Comparison of ENCODE assay signal across 16 cellular contexts in the genomic region with DNA sequence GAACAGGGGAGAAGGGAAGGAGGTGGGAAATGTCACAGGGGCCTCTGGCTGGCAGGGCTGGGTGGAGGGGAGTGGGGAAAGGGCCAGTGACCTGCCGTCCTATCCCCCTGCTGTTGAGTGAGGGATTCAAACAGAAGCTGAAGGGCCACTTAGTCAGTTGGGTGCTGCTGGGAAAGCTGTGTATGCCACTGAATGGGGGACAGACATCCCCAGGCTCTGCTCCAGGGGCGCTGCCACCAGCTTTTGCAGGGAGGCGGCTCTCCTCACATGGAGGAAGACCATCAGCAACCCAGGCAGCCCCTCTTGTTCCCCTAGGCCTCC. TPM values are rescaled to one million over a fixed set of nuclear protein-coding genes. Genes with fewer than 3 reads are reported as not detected.
A peak's percentile ranks its signal among the peaks of the same experiment; 100 is the strongest.
DNase-seq lines count a peak whose midpoint lies in the region; ATAC-seq and TF ChIP-seq lines count a peak whose summit lies in the region.
"Had no signal": no experiment of that assay in that cellular context is flagged by ENCODE, and none has a peak within 500 bp of the region (broad histone marks: within the 10 kb centered on the region; RNA-seq: fewer than 3 reads in every experiment).

No MANE protein-coding gene starts in this region.

- H4K5ac ChIP-seq in IMR-90 (ENCODE audit: low read depth, low read length): no peak overlapping the region

- 0 out of 3 replicates have a peak overlapping the region, but pooled peaks have one; percentile 65 for H3K4me3 Mint-ChIP-seq in GM23338
- H3K4me3 Mint-ChIP-seq in central memory CD8-positive, alpha-beta T cell: no peak overlapping the region
- H3K4me3 Mint-ChIP-seq in memory B cell: no peak overlapping the region

- no peak overlapping the region for H2AK5ac ChIP-seq in IMR-90 (ENCODE audit: low read depth, low read length)

- H3F3A ChIP-seq in GM23338 (replicated peaks; ENCODE audit: low read depth): 0 out of 2 replicates have a peak, but pooled peaks cover 10% of the 10 kb centered on the region

- ATAC-seq in GM23338 (no peak), IMR-90 (ENCODE audit: low read depth) (no peak), memory B cell (ENCODE audit: low read depth) (no peak), HG03095 (IDR thresholded peaks at IDR 0.05; ENCODE audit: unreplicated experiment) (no peak)
- ATAC-seq in central memory CD8-positive, alpha-beta T cell (replicated peaks; ENCODE audit: extremely low read depth, poor library complexity, severe bottlenecking): no peak

- POLR2A ChIA-PET in IMR-90 (lab: Charles Lee; ENCODE audit: unreplicated experiment): no interaction called here

- no peaks in the 10 kb centered on the region; the same call in 1 of the 2 replicates for H3K9me1 ChIP-seq in IMR-90 (ENCODE audit: insufficient read depth, low read length)

- H4K20me1 ChIP-seq in GM23338 (replicated peaks; ENCODE audit: insufficient read depth) (no peaks in the 10 kb centered on the region), IMR-90 (ENCODE audit: insufficient read depth, low read length) (no peaks in the 10 kb centered on the region)

- intact Hi-C loops in IMR-90 (cut with micrococcal nuclease): no loop called here

- no peak overlapping the region for H2BK5ac ChIP-seq in IMR-90 (ENCODE audit: low read depth, low read length, poor library complexity, severe bottlenecking)

- no peak overlapping the region for H3K18ac ChIP-seq in IMR-90 (ENCODE audit: low read depth, low read length)

- H4K8ac ChIP-seq in IMR-90 (ENCODE audit: low read depth in 2 of 2, low read length in 2 of 2): no peak overlapping the region

- H3K23ac ChIP-seq in IMR-90 (ENCODE audit: low read depth, low read length): no peak overlapping the region

- H2BK120ac ChIP-seq in IMR-90 (ENCODE audit: low read depth, low read length): no peak overlapping the region

- H2AK9ac ChIP-seq in IMR-90 (replicated peaks; ENCODE audit: low read depth, low read length, poor library complexity): peak overlapping the region; percentile 5

- no peaks in the 10 kb centered on the region for H3K9me3 ChIP-seq in IMR-90 (ENCODE audit: control insufficient read depth, insufficient read depth, low read length)
- H3K9me3 ChIP-seq: A549, BE2C had no signal

- H3K4me1 ChIP-seq in GM23338 (ENCODE audit: insufficient read depth) (peaks cover 11% of the 10 kb centered on the region), IMR-90 (ENCODE audit: control insufficient read depth, insufficient read depth, low read length) (no peaks in the 10 kb centered on the region)
- H3K4me1 ChIP-seq: A549, BE2C had no signal

- in situ Hi-C loops in IMR-90 (cut with MboI; ENCODE audit: low sequenced_read_pairs): no loop called here

- 50% methylated on average over 1 of the region's 3 CpGs; no CpG with 5 or more reads in 1 of the 2 experiments for WGBS in IMR-90 (ENCODE audit: extremely low coverage in 2 of 2, insufficient read length in 1 of 2), 2 experiments

- TF ChIP-seq RAD21 in IMR-90 (IDR thresholded peaks at IDR 0.05; ENCODE audit: low read length): no peak

- H2BK15ac ChIP-seq in IMR-90 (ENCODE audit: low read depth, low read length): no peak overlapping the region

- H3K36me3 Mint-ChIP-seq in GM23338 (ENCODE audit: low read depth) (no peaks in the 10 kb centered on the region; the same call in 2 of the 3 replicates), memory B cell (peaks cover 20% of the 10 kb centered on the region)
- H3K36me3 Mint-ChIP-seq in central memory CD8-positive, alpha-beta T cell (ENCODE audit: insufficient read depth): peaks cover 7% of the 10 kb centered on the region

- H3K4ac ChIP-seq in IMR-90 (ENCODE audit: low read depth, low read length): no peak overlapping the region

- no peak overlapping the region for H3K14ac ChIP-seq in IMR-90 (replicated peaks; ENCODE audit: low read depth, low read length)

- dilution Hi-C loops in IMR-90 (cut with HindIII; ENCODE audit: low sequenced_read_pairs, unreplicated experiment): no loop called here

- H2AFZ ChIP-seq in GM23338 (peak overlapping the region; percentile 100), IMR-90 (replicated peaks; ENCODE audit: low read length, poor library complexity) (no peak overlapping the region)

- peak overlapping the region; percentile 60 for H3K4me3 ChIP-seq in GM23338
- no peak overlapping the region for H3K4me3 ChIP-seq in IMR-90 (ENCODE audit: insufficient read depth, low read depth, low read length)
- H3K4me3 ChIP-seq: A549 had no signal

- H3K27me3 ChIP-seq in GM23338 (ENCODE audit: insufficient read depth): peaks cover 45% of the 10 kb centered on the region
- peaks cover 2% of the 10 kb centered on the region for H3K27me3 ChIP-seq in IMR-90 (ENCODE audit: control insufficient read depth, insufficient read depth, low read length)
- H3K27me3 ChIP-seq: BE2C had no signal

- H3K79me1 ChIP-seq in IMR-90 (ENCODE audit: low read depth in 1 of 2, low read length in 2 of 2): no peaks in the 10 kb centered on the region

- TF ChIP-seq CTCF in GM23338 (conservative IDR thresholded peaks at IDR 0.05; ENCODE audit: low read depth in 2 of 2) (no peak), IMR-90 (conservative IDR thresholded peaks at IDR 0.05; ENCODE audit: low read depth, low read length) (no peak)

- H3K27me3 Mint-ChIP-seq in GM23338 (ENCODE audit: insufficient read depth, low read depth, poor library complexity) (peaks cover 37% of the 10 kb centered on the region), memory B cell (peaks cover 18% of the 10 kb centered on the region)
- H3K27me3 Mint-ChIP-seq in central memory CD8-positive, alpha-beta T cell: peaks cover 8% of the 10 kb centered on the region
- H3K27me3 Mint-ChIP-seq: CD4-positive, alpha-beta memory T cell had no signal

- H3K79me2 ChIP-seq in GM23338 (replicated peaks; ENCODE audit: insufficient read depth): no peaks in the 10 kb centered on the region

- H3K9me3 Mint-ChIP-seq in GM23338 (peaks cover 2% of the 10 kb centered on the region; the same call in 1 of the 3 replicates), memory B cell (no peaks in the 10 kb centered on the region)
- H3K9me3 Mint-ChIP-seq in central memory CD8-positive, alpha-beta T cell: no peaks in the 10 kb centered on the region
- H3K9me3 Mint-ChIP-seq: IgD-negative memory B cell had no signal

- DNase-seq in GM23338 (ENCODE audit: low spot score) (no peak), IMR-90 (no peak), memory B cell (ENCODE audit: low spot score in 2 of 2) (no peak), NCI-H748 (lab: John Stamatoyannopoulos, UW; ENCODE audit: unreplicated experiment) (no peak)
- DNase-seq in central memory CD8-positive, alpha-beta T cell (ENCODE audit: low spot score in 2 of 2): no peak
- DNase-seq in stimulated activated CD4-positive, alpha-beta T cell treated with anti-CD3 and anti-CD28 coated beads, Interleukin-2, amount 100 ng/mL, for 24 hours: no peak
- DNase-seq: BE2C, DMS153, DMS79 treated with DMSO at 0.1 percent for 48 hours, EL, GDM1 had no signal

- TF ChIP-seq POLR2A in IMR-90 (IDR thresholded peaks at IDR 0.05; ENCODE audit: low read depth, low read length): no peak

- H3K27ac ChIP-seq in GM23338 (ENCODE audit: low read depth) (no peak overlapping the region), IMR-90 (ENCODE audit: insufficient read depth, low read length) (no peak overlapping the region)
- H3K27ac ChIP-seq: A549, C4-2B had no signal

- H3K27ac Mint-ChIP-seq in GM23338 (no peak overlapping the region), memory B cell (peak overlapping the region; percentile 4)
- peak overlapping the region; percentile 73 for H3K27ac Mint-ChIP-seq in central memory CD8-positive, alpha-beta T cell (ENCODE audit: low read depth)

- H3K9me2 ChIP-seq in GM23338 (ENCODE audit: insufficient read depth): no peaks in the 10 kb centered on the region

- H3K56ac ChIP-seq in IMR-90 (ENCODE audit: extremely low read depth, insufficient read depth, low read length): no peak overlapping the region

- CTCF ChIA-PET in IMR-90 (lab: Yijun Ruan, JAX): no interaction called here

- H3K4me1 Mint-ChIP-seq in GM23338 (peaks cover 17% of the 10 kb centered on the region), memory B cell (peaks cover 23% of the 10 kb centered on the region)
- peaks cover 33% of the 10 kb centered on the region for H3K4me1 Mint-ChIP-seq in central memory CD8-positive, alpha-beta T cell

- no peak overlapping the region for H2BK20ac ChIP-seq in IMR-90 (ENCODE audit: low read depth, low read length)

- H4K91ac ChIP-seq in IMR-90 (ENCODE audit: insufficient read depth, low read depth, low read length): no peak overlapping the region

- H3K4me2 ChIP-seq in GM23338 (peak overlapping the region; percentile 84), IMR-90 (ENCODE audit: low read depth, low read length) (no peak overlapping the region)
- H3K4me2 ChIP-seq: A549 had no signal

- no peak overlapping the region for H3K9ac ChIP-seq in IMR-90 (ENCODE audit: low read depth, low read length)

- H3K36me3 ChIP-seq in GM23338 (ENCODE audit: insufficient read depth) (no peaks in the 10 kb centered on the region), IMR-90 (ENCODE audit: control insufficient read depth, insufficient read depth, low read length) (peaks cover 8% of the 10 kb centered on the region)

- BruUV-seq in IMR-90 (replicated peaks; lab: Mats Ljungman, UMichigan): no TSS peak

TF ChIP-seq in IMR-90, 13 proteins besides CTCF, POLR2A, EP300 and RAD21 (continues in another document):
- no peak for TF ChIP-seq MAZ (IDR thresholded peaks at IDR 0.05; ENCODE audit: borderline replicate concordance, low read depth, low read length)
- no peak for TF ChIP-seq RCOR1 (IDR thresholded peaks at IDR 0.05; ENCODE audit: insufficient replicate concordance, low read length)
- no peak for TF ChIP-seq SMC3 (IDR thresholded peaks at IDR 0.05; ENCODE audit: low read depth, low read length)
- TF ChIP-seq, protein P1, sequence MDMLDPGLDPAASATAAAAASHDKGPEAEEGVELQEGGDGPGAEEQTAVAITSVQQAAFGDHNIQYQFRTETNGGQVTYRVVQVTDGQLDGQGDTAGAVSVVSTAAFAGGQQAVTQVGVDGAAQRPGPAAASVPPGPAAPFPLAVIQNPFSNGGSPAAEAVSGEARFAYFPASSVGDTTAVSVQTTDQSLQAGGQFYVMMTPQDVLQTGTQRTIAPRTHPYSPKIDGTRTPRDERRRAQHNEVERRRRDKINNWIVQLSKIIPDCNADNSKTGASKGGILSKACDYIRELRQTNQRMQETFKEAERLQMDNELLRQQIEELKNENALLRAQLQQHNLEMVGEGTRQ (IDR thresholded peaks at IDR 0.05; ENCODE audit: low read depth, low read length): no peak
- TF ChIP-seq CEBPB (IDR thresholded peaks at IDR 0.05; ENCODE audit: low read depth, low read length): no peak
- no peak for TF ChIP-seq MXI1 (IDR thresholded peaks at IDR 0.05; ENCODE audit: borderline replicate concordance, low read depth, low read length)
- TF ChIP-seq CHD1 (IDR thresholded peaks at IDR 0.05; ENCODE audit: low read depth, low read length): no peak
- TF ChIP-seq NFE2L2 (IDR thresholded peaks at IDR 0.05; ENCODE audit: low read depth, low read length): no peak

RNA-seq across cellular contexts. Expression of a gene that starts 50.0 kb away (rescaled TPM):
- 0.42 and 0.74 TPM in 2 replicates for total RNA-seq in GM23338 (2014; rRNA removed; shearing (Covaris generic))
- 0.26 and 1.1 TPM in 2 replicates for polyA plus RNA-seq in GM23338 (2016; fragmentation: Nextera tagmentation; extraction: Ambion mirVana)
- 4.3 and 5.0 TPM in 2 replicates for total RNA-seq in IMR-90 (2012; rRNA removed)
- 13.4 and 17.2 TPM in 2 replicates for polyA plus RNA-seq in IMR-90 (2012; rRNA removed)
- polyA plus RNA-seq in IMR-90 (2012; cell fraction: cytosol; rRNA removed): 8.5 and 11.7 TPM in 2 replicates
- 23.1 and 50.4 TPM in 2 replicates for polyA plus RNA-seq in IMR-90 (2012; cell fraction: nucleus; rRNA removed; ENCODE audit: low replicate concordance)
